Comparison of ENCODE assay signal across 19 cellular contexts in the genomic region with DNA sequence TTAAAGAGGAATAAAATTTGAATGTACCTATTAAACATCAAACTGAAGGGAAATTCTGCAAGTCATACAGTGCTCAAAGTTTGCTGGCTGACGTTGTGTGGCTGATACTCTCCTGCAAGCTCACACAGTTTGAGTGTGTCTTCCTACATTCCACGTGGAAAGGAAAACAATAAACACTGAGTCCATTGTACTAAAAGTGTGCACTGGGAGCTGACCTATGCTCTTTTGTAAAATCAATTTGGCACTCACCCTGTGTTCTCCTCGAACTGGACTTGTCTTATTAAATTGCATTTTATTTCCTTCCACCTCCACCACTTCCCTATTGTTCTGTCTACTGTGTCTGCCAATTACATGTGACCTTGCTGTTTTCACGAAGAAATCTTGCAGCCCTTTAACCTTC.
"Had no signal": no experiment of that assay in that cellular context is flagged by ENCODE, and none has a peak within 500 bp of the region (broad histone marks: within the 10 kb centered on the region; RNA-seq: fewer than 3 reads in every experiment).

No MANE protein-coding gene starts in this region.

- DNase-seq: activated CD4-positive, alpha-beta T cell treated with anti-CD3 and anti-CD28 coated beads for 1 hour; activated effector memory CD4-positive, alpha-beta T cell treated with anti-CD3 and anti-CD28 coated beads, Interleukin-2, amount 50 U/mL, for 16 hours; activated naive CD4-positive, alpha-beta T cell treated with anti-CD3 and anti-CD28 coated beads, Interleukin-2, amount 50 U/mL, for 16 hours; activated T-cell treated with anti-CD3 and anti-CD28 coated beads, Interleukin-2, amount 50 U/mL, for 72 hours; cerebellar nuclear complex; cortex of kidney; effector CD8-positive, alpha-beta T cell; esophagus squamous epithelium; lower lobe of right lung; nephron progenitor cell; psoas muscle; sigmoid colon; stimulated activated naive B cell treated with anti-CD40 and anti-IgM and Interleukin-4, amounts not matched to agents 10 μg/mL and 1 μg/mL and 100 μg/mL, for 72 hours; upper lobe of right lung had no signal

- H3K27me3 ChIP-seq: esophagus squamous epithelium, hepatocyte, sigmoid colon, upper lobe of right lung had no signal

- H3K4me1 ChIP-seq: esophagus squamous epithelium, lower lobe of right lung, psoas muscle, sigmoid colon, upper lobe of right lung had no signal

- H3K4me3 Mint-ChIP-seq: activated T-cell treated with anti-CD3 and anti-CD28 coated beads, Interleukin-2, amount 50 U/mL, for 72 hours; mesothelial cell of epicardium; nephron progenitor cell; stimulated activated naive B cell treated with anti-CD40 and anti-IgM and Interleukin-4, amounts not matched to agents 10 μg/mL and 1 μg/mL and 100 μg/mL, for 72 hours; T-helper 1 cell treated with Interleukin-12 subunit alpha and Interleukin-12 subunit beta and Interleukin-4 antibody, amounts not matched to agents 30 μg/mL and 1 μg/mL, for 36 hours had no signal

- H3K27ac Mint-ChIP-seq: activated T-cell treated with anti-CD3 and anti-CD28 coated beads, Interleukin-2, amount 50 U/mL, for 72 hours; mesothelial cell of epicardium; nephron progenitor cell; stimulated activated naive B cell treated with anti-CD40 and anti-IgM and Interleukin-4, amounts not matched to agents 10 μg/mL and 1 μg/mL and 100 μg/mL, for 72 hours; T-helper 1 cell treated with Interleukin-12 subunit alpha and Interleukin-12 subunit beta and Interleukin-4 antibody, amounts not matched to agents 30 μg/mL and 1 μg/mL, for 36 hours had no signal

- H3K9me3 Mint-ChIP-seq: mesothelial cell of epicardium; nephron progenitor cell; T-helper 1 cell treated with Interleukin-12 subunit alpha and Interleukin-12 subunit beta and Interleukin-4 antibody, amounts not matched to agents 30 μg/mL and 1 μg/mL, for 36 hours had no signal

- H3K36me3 ChIP-seq: esophagus squamous epithelium, lower lobe of right lung, sigmoid colon, thoracic aorta, upper lobe of right lung had no signal

- H2AFZ ChIP-seq: hepatocyte had no signal

- H3K36me3 Mint-ChIP-seq: mesothelial cell of epicardium; stimulated activated naive B cell treated with anti-CD40 and anti-IgM and Interleukin-4, amounts not matched to agents 10 μg/mL and 1 μg/mL and 100 μg/mL, for 72 hours had no signal

- H3K4me2 ChIP-seq: hepatocyte had no signal

- ATAC-seq: activated T-cell treated with anti-CD3 and anti-CD28 coated beads, Interleukin-2, amount 50 U/mL, for 72 hours; lower lobe of right lung; psoas muscle; stimulated activated naive B cell treated with anti-CD40 and anti-IgM and Interleukin-4, amounts not matched to agents 10 μg/mL and 1 μg/mL and 100 μg/mL, for 72 hours; upper lobe of right lung had no signal

- H3K4me1 Mint-ChIP-seq: mesothelial cell of epicardium; nephron progenitor cell; stimulated activated naive B cell treated with anti-CD40 and anti-IgM and Interleukin-4, amounts not matched to agents 10 μg/mL and 1 μg/mL and 100 μg/mL, for 72 hours had no signal

- H3K79me2 ChIP-seq: hepatocyte had no signal

- H3K4me3 ChIP-seq: esophagus squamous epithelium, hepatocyte, lower lobe of right lung, psoas muscle, sigmoid colon, thoracic aorta, upper lobe of right lung had no signal

- H3K27me3 Mint-ChIP-seq: stimulated activated naive B cell treated with anti-CD40 and anti-IgM and Interleukin-4, amounts not matched to agents 10 μg/mL and 1 μg/mL and 100 μg/mL, for 72 hours had no signal

- H3K27ac ChIP-seq: esophagus squamous epithelium, hepatocyte, lower lobe of right lung, psoas muscle, sigmoid colon, thoracic aorta, upper lobe of right lung, VCaP had no signal
